1 cellular context compared by ENCODE assay signal in the genomic region with DNA sequence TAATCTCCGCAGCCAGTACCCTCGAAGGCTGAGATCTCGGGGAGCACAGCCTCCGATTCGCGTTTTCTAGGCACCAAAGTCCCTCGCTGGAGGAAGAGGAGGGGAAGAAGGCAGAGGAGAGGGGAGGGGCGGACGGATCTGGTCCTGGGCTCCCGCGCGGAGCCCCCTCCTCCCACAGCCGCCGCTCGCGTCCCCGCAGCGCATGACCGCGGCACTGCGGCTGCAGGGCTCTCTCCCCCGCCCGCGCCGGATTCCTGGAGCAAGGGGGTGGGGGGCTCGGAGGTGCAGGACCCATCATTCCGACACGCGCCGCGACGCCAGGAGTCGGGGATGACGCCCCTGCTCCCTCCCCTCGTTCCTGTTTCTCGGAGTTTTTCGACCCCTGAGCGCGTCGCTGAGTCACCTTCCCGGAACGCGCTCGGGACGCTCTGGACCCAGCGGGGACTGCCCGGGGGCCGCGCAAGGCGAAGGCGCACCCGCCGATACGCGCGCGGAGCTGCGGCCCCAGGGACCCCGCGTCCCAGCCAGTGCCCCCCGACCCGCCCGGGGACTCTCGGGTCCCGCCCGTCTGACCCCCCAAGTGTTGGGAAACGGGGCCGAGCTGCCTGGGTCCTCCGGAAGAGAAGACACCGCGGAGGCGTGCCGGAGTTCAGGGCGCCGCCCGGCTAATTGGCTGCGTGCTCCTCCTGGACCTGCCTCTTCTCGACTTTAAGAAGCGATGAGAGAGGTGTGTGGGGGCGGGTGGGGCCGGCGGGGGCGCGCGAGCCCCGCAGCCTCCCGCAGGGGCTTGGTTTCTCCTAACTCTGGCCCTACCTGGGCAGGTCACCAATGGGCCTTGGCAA.
A peak's percentile ranks its signal among the peaks of the same experiment; 100 is the strongest.
TF ChIP-seq lines count a peak whose summit lies in the region.

No MANE protein-coding gene starts in this region.

TF ChIP-seq in HepG2, 621 proteins besides CTCF, POLR2A, EP300 and RAD21 (continued from another document):
- TF ChIP-seq, protein P1, sequence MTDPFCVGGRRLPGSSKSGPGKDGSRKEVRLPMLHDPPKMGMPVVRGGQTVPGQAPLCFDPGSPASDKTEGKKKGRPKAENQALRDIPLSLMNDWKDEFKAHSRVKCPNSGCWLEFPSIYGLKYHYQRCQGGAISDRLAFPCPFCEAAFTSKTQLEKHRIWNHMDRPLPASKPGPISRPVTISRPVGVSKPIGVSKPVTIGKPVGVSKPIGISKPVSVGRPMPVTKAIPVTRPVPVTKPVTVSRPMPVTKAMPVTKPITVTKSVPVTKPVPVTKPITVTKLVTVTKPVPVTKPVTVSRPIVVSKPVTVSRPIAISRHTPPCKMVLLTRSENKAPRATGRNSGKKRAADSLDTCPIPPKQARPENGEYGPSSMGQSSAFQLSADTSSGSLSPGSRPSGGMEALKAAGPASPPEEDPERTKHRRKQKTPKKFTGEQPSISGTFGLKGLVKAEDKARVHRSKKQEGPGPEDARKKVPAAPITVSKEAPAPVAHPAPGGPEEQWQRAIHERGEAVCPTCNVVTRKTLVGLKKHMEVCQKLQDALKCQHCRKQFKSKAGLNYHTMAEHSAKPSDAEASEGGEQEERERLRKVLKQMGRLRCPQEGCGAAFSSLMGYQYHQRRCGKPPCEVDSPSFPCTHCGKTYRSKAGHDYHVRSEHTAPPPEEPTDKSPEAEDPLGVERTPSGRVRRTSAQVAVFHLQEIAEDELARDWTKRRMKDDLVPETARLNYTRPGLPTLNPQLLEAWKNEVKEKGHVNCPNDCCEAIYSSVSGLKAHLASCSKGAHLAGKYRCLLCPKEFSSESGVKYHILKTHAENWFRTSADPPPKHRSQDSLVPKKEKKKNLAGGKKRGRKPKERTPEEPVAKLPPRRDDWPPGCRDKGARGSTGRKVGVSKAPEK (CRISPR knock-in tag; IDR thresholded peaks at IDR 0.05; ENCODE audit: borderline replicate concordance), result no peak
- 0 out of 2 replicates have a peak, but pooled peaks have one; percentile 5 for TF ChIP-seq ZNF276 (CRISPR knock-in tag; IDR thresholded peaks at IDR 0.05; ENCODE audit: low read depth)
- TF ChIP-seq XBP1 (CRISPR knock-in tag; IDR thresholded peaks at IDR 0.05), result no peak
- TF ChIP-seq ZNF672 (CRISPR knock-in tag; IDR thresholded peaks at IDR 0.05), result no peak
- TF ChIP-seq ZNF124 (CRISPR knock-in tag; IDR thresholded peaks at IDR 0.05), result peak; percentile 7; the same call in 1 of the 2 replicates
- TF ChIP-seq NFATC3 (CRISPR knock-in tag; IDR thresholded peaks at IDR 0.05), result peak; percentile 5; the same call in 1 of the 2 replicates
- TF ChIP-seq CBX5 (CRISPR knock-in tag; IDR thresholded peaks at IDR 0.05; ENCODE audit: borderline replicate concordance), result 0 out of 2 replicates have a peak, but pooled peaks have one; percentile 43
- peak; percentile 55 for TF ChIP-seq SKI (IDR thresholded peaks at IDR 0.05; ENCODE audit: partially characterized antibody)
- TF ChIP-seq MYPOP (CRISPR knock-in tag; IDR thresholded peaks at IDR 0.05), result peak; percentile 62; the same call in 1 of the 2 replicates
- TF ChIP-seq ZSCAN12 (CRISPR knock-in tag; IDR thresholded peaks at IDR 0.05), result no peak
- peak; percentile 26; the same call in 1 of the 2 replicates for TF ChIP-seq PAX8 (CRISPR knock-in tag; IDR thresholded peaks at IDR 0.05; ENCODE audit: borderline replicate concordance)
- TF ChIP-seq ZNF761 (CRISPR knock-in tag; conservative IDR thresholded peaks at IDR 0.05), result no peak
- peak; percentile 93; the same call in 1 of the 2 replicates for TF ChIP-seq ZNF709 (CRISPR knock-in tag; IDR thresholded peaks at IDR 0.05)
- peak; percentile 86 for TF ChIP-seq MAZ (IDR thresholded peaks at IDR 0.05; ENCODE audit: borderline replicate concordance, low read depth, low read length)
- TF ChIP-seq MAZ (CRISPR knock-in tag; IDR thresholded peaks at IDR 0.05; ENCODE audit: low read depth), result peak; percentile 83
- TF ChIP-seq, protein P2, sequence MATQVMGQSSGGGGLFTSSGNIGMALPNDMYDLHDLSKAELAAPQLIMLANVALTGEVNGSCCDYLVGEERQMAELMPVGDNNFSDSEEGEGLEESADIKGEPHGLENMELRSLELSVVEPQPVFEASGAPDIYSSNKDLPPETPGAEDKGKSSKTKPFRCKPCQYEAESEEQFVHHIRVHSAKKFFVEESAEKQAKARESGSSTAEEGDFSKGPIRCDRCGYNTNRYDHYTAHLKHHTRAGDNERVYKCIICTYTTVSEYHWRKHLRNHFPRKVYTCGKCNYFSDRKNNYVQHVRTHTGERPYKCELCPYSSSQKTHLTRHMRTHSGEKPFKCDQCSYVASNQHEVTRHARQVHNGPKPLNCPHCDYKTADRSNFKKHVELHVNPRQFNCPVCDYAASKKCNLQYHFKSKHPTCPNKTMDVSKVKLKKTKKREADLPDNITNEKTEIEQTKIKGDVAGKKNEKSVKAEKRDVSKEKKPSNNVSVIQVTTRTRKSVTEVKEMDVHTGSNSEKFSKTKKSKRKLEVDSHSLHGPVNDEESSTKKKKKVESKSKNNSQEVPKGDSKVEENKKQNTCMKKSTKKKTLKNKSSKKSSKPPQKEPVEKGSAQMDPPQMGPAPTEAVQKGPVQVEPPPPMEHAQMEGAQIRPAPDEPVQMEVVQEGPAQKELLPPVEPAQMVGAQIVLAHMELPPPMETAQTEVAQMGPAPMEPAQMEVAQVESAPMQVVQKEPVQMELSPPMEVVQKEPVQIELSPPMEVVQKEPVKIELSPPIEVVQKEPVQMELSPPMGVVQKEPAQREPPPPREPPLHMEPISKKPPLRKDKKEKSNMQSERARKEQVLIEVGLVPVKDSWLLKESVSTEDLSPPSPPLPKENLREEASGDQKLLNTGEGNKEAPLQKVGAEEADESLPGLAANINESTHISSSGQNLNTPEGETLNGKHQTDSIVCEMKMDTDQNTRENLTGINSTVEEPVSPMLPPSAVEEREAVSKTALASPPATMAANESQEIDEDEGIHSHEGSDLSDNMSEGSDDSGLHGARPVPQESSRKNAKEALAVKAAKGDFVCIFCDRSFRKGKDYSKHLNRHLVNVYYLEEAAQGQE (IDR thresholded peaks at IDR 0.05; ENCODE audit: borderline replicate concordance in 1 of 2, low read depth in 1 of 2, low read length in 2 of 2), result peak in 1 of 2 experiments; percentile 49; a peak in 1 of 4 replicates
- TF ChIP-seq FOXP4 (CRISPR knock-in tag; IDR thresholded peaks at IDR 0.05), result peak; percentile 63
- no peak for TF ChIP-seq YEATS2 (CRISPR knock-in tag; IDR thresholded peaks at IDR 0.05; ENCODE audit: borderline replicate concordance)
- TF ChIP-seq, protein P3, sequence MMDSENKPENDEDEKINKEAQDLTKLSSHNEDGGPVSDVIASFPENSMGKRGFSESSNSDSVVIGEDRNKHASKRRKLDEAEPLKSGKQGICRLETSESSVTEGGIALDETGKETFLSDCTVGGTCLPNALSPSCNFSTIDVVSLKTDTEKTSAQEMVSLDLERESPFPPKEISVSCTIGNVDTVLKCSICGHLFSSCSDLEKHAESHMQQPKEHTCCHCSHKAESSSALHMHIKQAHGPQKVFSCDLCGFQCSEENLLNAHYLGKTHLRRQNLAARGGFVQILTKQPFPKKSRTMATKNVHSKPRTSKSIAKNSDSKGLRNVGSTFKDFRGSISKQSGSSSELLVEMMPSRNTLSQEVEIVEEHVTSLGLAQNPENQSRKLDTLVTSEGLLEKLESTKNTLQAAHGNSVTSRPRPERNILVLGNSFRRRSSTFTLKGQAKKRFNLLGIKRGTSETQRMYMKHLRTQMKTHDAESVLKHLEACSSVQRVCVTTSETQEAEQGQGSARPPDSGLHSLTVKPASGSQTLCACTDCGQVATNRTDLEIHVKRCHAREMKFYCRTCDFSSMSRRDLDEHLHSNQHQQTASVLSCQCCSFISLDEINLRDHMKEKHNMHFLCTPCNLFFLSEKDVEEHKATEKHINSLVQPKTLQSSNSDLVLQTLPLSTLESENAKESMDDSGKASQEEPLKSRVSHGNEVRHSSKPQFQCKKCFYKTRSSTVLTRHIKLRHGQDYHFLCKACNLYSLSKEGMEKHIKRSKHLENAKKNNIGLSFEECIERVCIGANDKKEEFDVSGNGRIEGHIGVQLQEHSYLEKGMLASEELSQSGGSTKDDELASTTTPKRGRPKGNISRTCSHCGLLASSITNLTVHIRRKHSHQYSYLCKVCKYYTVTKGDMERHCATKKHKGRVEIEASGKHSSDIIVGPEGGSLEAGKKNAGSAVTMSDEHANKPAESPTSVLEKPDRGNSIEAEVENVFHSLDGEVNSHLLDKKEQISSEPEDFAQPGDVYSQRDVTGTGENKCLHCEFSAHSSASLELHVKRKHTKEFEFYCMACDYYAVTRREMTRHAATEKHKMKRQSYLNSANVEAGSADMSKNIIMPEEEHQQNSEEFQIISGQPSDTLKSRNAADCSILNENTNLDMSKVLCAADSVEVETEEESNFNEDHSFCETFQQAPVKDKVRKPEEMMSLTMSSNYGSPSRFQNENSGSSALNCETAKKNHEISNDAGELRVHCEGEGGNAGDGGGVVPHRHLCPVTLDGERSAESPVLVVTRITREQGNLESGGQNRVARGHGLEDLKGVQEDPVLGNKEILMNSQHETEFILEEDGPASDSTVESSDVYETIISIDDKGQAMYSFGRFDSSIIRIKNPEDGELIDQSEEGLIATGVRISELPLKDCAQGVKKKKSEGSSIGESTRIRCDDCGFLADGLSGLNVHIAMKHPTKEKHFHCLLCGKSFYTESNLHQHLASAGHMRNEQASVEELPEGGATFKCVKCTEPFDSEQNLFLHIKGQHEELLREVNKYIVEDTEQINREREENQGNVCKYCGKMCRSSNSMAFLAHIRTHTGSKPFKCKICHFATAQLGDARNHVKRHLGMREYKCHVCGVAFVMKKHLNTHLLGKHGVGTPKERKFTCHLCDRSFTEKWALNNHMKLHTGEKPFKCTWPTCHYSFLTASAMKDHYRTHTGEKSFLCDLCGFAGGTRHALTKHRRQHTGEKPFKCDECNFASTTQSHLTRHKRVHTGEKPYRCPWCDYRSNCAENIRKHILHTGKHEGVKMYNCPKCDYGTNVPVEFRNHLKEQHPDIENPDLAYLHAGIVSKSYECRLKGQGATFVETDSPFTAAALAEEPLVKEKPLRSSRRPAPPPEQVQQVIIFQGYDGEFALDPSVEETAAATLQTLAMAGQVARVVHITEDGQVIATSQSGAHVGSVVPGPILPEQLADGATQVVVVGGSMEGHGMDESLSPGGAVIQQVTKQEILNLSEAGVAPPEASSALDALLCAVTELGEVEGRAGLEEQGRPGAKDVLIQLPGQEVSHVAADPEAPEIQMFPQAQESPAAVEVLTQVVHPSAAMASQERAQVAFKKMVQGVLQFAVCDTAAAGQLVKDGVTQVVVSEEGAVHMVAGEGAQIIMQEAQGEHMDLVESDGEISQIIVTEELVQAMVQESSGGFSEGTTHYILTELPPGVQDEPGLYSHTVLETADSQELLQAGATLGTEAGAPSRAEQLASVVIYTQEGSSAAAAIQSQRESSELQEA (CRISPR knock-in tag; IDR thresholded peaks at IDR 0.05; ENCODE audit: not compliant biosample characterization), result peak; percentile 73
- TF ChIP-seq ZNF589 (CRISPR knock-in tag; conservative IDR thresholded peaks at IDR 0.05), result peak; percentile 68; the same call in 1 of the 2 replicates
- peak; percentile 99 for TF ChIP-seq ZC3H4 (CRISPR knock-in tag; IDR thresholded peaks at IDR 0.05; ENCODE audit: borderline replicate concordance)
- 0 out of 2 replicates have a peak, but pooled peaks have one; percentile 13 for TF ChIP-seq ZNF841 (CRISPR knock-in tag; IDR thresholded peaks at IDR 0.05; ENCODE audit: borderline replicate concordance)
- no peak for TF ChIP-seq KAT2B (IDR thresholded peaks at IDR 0.05; ENCODE audit: borderline replicate concordance, low read depth, low read length)
- TF ChIP-seq SIN3A (IDR thresholded peaks at IDR 0.05; ENCODE audit: borderline replicate concordance, low read depth, low read length), result peak; percentile 59; the same call in 1 of the 2 replicates
- peak; percentile 72; the same call in 1 of the 2 replicates for TF ChIP-seq GABPB1 (CRISPR knock-in tag; IDR thresholded peaks at IDR 0.05)
- 0 out of 2 replicates have a peak, but pooled peaks have one; percentile 29 for TF ChIP-seq ZNF274 (CRISPR knock-in tag; IDR thresholded peaks at IDR 0.05)
- peak; percentile 10 for TF ChIP-seq MED8 (CRISPR knock-in tag; IDR thresholded peaks at IDR 0.05; ENCODE audit: insufficient replicate concordance)
- TF ChIP-seq ZNF230 (CRISPR knock-in tag; IDR thresholded peaks at IDR 0.05), result no peak
- TF ChIP-seq NR2C2 (CRISPR knock-in tag; IDR thresholded peaks at IDR 0.05; ENCODE audit: borderline replicate concordance), result no peak
- peak; percentile 25; the same call in 1 of the 2 replicates for TF ChIP-seq KLF12 (CRISPR knock-in tag; IDR thresholded peaks at IDR 0.05; ENCODE audit: borderline replicate concordance)
